ENCODE assay signal across 23 cellular contexts in the genomic region with DNA sequence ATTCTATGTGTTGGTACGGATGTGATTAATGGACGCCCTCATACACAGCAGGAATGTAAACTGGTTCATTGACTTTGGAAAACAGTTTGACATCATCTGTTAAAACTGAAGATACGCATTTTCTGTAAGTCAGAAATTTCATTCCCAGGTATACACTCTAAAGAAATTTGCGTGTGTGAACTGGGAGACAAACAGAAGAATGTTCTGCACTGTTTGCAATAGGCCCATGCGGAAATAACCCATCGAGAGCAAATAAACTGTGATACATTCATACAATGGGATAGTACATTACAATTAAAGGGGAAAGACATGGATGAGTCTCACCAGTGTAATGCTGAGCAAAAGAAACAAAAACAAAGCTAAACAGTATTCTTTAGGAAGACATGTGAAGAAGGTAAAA.
"Had no signal": no experiment of that assay in that cellular context is flagged by ENCODE, and none has a peak within 500 bp of the region (broad histone marks: within the 10 kb centered on the region; RNA-seq: fewer than 3 reads in every experiment).

No MANE protein-coding gene starts in this region.

- H3K27ac Mint-ChIP-seq: activated CD4-positive, alpha-beta memory T cell treated with anti-CD3 and anti-CD28 coated beads for 36 hours; activated CD4-positive, alpha-beta T cell treated with anti-CD3 and anti-CD28 coated beads, Interleukin-2, amount 10 ng/mL, durations not matched to agents 7 days and 5 days; activated naive CD4-positive, alpha-beta T cell treated with anti-CD3 and anti-CD28 coated beads for 36 hours; activated naive CD8-positive, alpha-beta T cell; activated T-helper 17 cell treated with anti-CD3 and anti-CD28 coated beads, Interleukin-2, amount 50 U/mL, for 72 hours; brain; T-helper 17 cell had no signal

- ATAC-seq: activated T-helper 17 cell treated with anti-CD3 and anti-CD28 coated beads, Interleukin-2, amount 50 U/mL, for 72 hours; T-helper 17 cell had no signal

- DNase-seq: activated CD4-positive, alpha-beta memory T cell treated with anti-CD3 and anti-CD28 coated beads for 36 hours; activated CD4-positive, alpha-beta T cell treated with anti-CD3 and anti-CD28 coated beads, Interleukin-2, amount 10 ng/mL, durations not matched to agents 7 days and 5 days; activated CD4-positive, CD25-positive, alpha-beta regulatory T cell; activated CD8-positive, alpha-beta memory T cell treated with anti-CD3 and anti-CD28 coated beads for 24 hours; activated gamma-delta T cell; activated naive CD4-positive, alpha-beta T cell treated with anti-CD3 and anti-CD28 coated beads for 36 hours; activated T-cell treated with anti-CD3 and anti-CD28 coated beads for 4 hours; activated T-cell treated with anti-CD3 and anti-CD28 coated beads, Interleukin-2, amount 50 U/mL, for 48 hours; amygdala; Karpas-422; NCI-H1048; NCI-H1694; NCI-H2029; NCI-H345; NCI-H510A; NCI-H526 treated with DMSO at 0.1 percent for 48 hours; SIG-M5; T-helper 17 cell; T-helper 9 cell had no signal

- H3K9me3 Mint-ChIP-seq: activated CD4-positive, alpha-beta memory T cell treated with anti-CD3 and anti-CD28 coated beads for 36 hours; activated CD4-positive, alpha-beta T cell treated with anti-CD3 and anti-CD28 coated beads, Interleukin-2, amount 10 ng/mL, durations not matched to agents 7 days and 5 days; activated naive CD4-positive, alpha-beta T cell treated with anti-CD3 and anti-CD28 coated beads for 36 hours; activated T-helper 17 cell treated with anti-CD3 and anti-CD28 coated beads, Interleukin-2, amount 50 U/mL, for 72 hours; brain had no signal

- FAIRE-seq: astrocyte had no signal

- H3K4me3 Mint-ChIP-seq: activated CD4-positive, alpha-beta memory T cell treated with anti-CD3 and anti-CD28 coated beads for 36 hours; activated CD4-positive, alpha-beta T cell treated with anti-CD3 and anti-CD28 coated beads, Interleukin-2, amount 10 ng/mL, durations not matched to agents 7 days and 5 days; activated naive CD4-positive, alpha-beta T cell treated with anti-CD3 and anti-CD28 coated beads for 36 hours; activated naive CD8-positive, alpha-beta T cell; activated T-helper 17 cell treated with anti-CD3 and anti-CD28 coated beads, Interleukin-2, amount 50 U/mL, for 72 hours; brain; T-helper 17 cell had no signal

- H3K4me1 Mint-ChIP-seq: activated CD4-positive, alpha-beta T cell treated with anti-CD3 and anti-CD28 coated beads, Interleukin-2, amount 10 ng/mL, durations not matched to agents 7 days and 5 days; activated T-helper 17 cell treated with anti-CD3 and anti-CD28 coated beads, Interleukin-2, amount 50 U/mL, for 72 hours; brain had no signal

- H3K27me3 Mint-ChIP-seq: activated CD4-positive, alpha-beta memory T cell treated with anti-CD3 and anti-CD28 coated beads for 36 hours; activated CD4-positive, alpha-beta T cell treated with anti-CD3 and anti-CD28 coated beads, Interleukin-2, amount 10 ng/mL, durations not matched to agents 7 days and 5 days; activated naive CD8-positive, alpha-beta T cell; activated T-helper 17 cell treated with anti-CD3 and anti-CD28 coated beads, Interleukin-2, amount 50 U/mL, for 72 hours; brain; T-helper 17 cell had no signal
